ENCODE assay signal across 13 cellular contexts in genomic region chr16:29765167-29766032, GRCh38. TPM values are rescaled to one million over a fixed set of nuclear protein-coding genes. Genes with fewer than 3 reads are reported as not detected.
DNase-seq lines count a peak whose midpoint lies in the region; ATAC-seq lines count a peak whose summit lies in the region.
"Had no signal": no experiment of that assay in that cellular context is flagged by ENCODE, and none has a peak within 500 bp of the region (broad histone marks: within the 10 kb centered on the region; RNA-seq: fewer than 3 reads in every experiment).

No MANE protein-coding gene starts in this region.

- H4K91ac ChIP-seq in neuronal stem cell (ENCODE audit: low read depth, low read length, poor library complexity): no peak overlapping the region

- no peak overlapping the region for H2AK5ac ChIP-seq in neuronal stem cell (ENCODE audit: low read depth, low read length)

- H3K4me1 ChIP-seq in neuronal stem cell (ENCODE audit: control insufficient read depth in 2 of 2, insufficient read depth in 1 of 2, low read depth in 1 of 2, low read length in 2 of 2): no peaks in the 10 kb centered on the region
- H3K4me1 ChIP-seq: SJCRH30 had no signal

- H3K18ac ChIP-seq in neuronal stem cell (ENCODE audit: low read length): peak overlapping the region; percentile 38

- no peaks in the 10 kb centered on the region for H3K9me3 ChIP-seq in neuronal stem cell (replicated peaks in 1 of 2; ENCODE audit: control insufficient read depth in 2 of 2, insufficient read depth in 1 of 2, low read depth in 1 of 2, low read length in 2 of 2)
- H3K9me3 ChIP-seq: BLaER1 treated with 17β-estradiol and CSF1 and Interleukin-3, amounts not matched to agents 10 nM and 100 nM; SJCRH30 had no signal

- DNase-seq in DMS79 (lab: John Stamatoyannopoulos, UW): peak; percentile 94
- DNase-seq in NCI-H187 (lab: John Stamatoyannopoulos, UW): peak; percentile 52 to 55
- peak; percentile 97 to 99 for DNase-seq in SHP77 (lab: John Stamatoyannopoulos, UW)
- no peak for DNase-seq in neuronal stem cell (ENCODE audit: low spot score)
- no peak for DNase-seq in NOMO-1 (lab: John Stamatoyannopoulos, UW; ENCODE audit: unreplicated experiment in 2 of 2)
- no peak for DNase-seq in NCI-H1694 (lab: John Stamatoyannopoulos, UW)
- DNase-seq: SJCRH30; stimulated activated CD4-positive, alpha-beta T cell treated with anti-CD3 and anti-CD28 coated beads, Interleukin-4, amount 100 ng/mL, for 24 hours; stimulated activated naive CD8-positive, alpha-beta T cell treated with anti-CD3 and anti-CD28 coated beads, Interleukin-15, amount 100 ng/mL, for 72 hours had no signal

- H3K4me3 ChIP-seq in neuronal stem cell (ENCODE audit: low read length in 2 of 2): no peak overlapping the region
- H3K4me3 ChIP-seq: BLaER1 treated with 17β-estradiol and CSF1 and Interleukin-3, amounts not matched to agents 10 nM and 100 nM; SJCRH30 had no signal

- H3K14ac ChIP-seq in neuronal stem cell (ENCODE audit: low read length): no peak overlapping the region

- no peak overlapping the region for H2AFZ ChIP-seq in neuronal stem cell (ENCODE audit: low read length)

- no peaks in the 10 kb centered on the region for H3K79me1 ChIP-seq in neuronal stem cell (ENCODE audit: low read depth, low read length)

- H2BK5ac ChIP-seq in neuronal stem cell (ENCODE audit: low read length): no peak overlapping the region

- no peak overlapping the region for H3K23ac ChIP-seq in neuronal stem cell (ENCODE audit: low read depth, low read length, poor library complexity)

- H2BK120ac ChIP-seq in neuronal stem cell (ENCODE audit: low read depth, low read length): no peak overlapping the region

- H3K4ac ChIP-seq in neuronal stem cell (ENCODE audit: low read length): no peak overlapping the region

- no peak overlapping the region for H3K27ac ChIP-seq in neuronal stem cell (replicated peaks; ENCODE audit: low read length)
- H3K27ac ChIP-seq: BLaER1 treated with 17β-estradiol and CSF1 and Interleukin-3, amounts not matched to agents 10 nM and 100 nM; SJCRH30 had no signal

- H4K8ac ChIP-seq in neuronal stem cell (ENCODE audit: low read depth, low read length): no peak overlapping the region

- no peak overlapping the region for H3K4me2 ChIP-seq in neuronal stem cell (ENCODE audit: insufficient read depth, low read length, poor library complexity, severe bottlenecking)
- H3K4me2 ChIP-seq: BLaER1 treated with 17β-estradiol and CSF1 and Interleukin-3, amounts not matched to agents 10 nM and 100 nM had no signal

- peaks cover 0 to 7% (median 0%) of the 10 kb centered on the region in 3 experiments for H3K27me3 ChIP-seq in neuronal stem cell (ENCODE audit: control insufficient read depth in 3 of 3, insufficient read depth in 3 of 3, low read depth in 1 of 3, low read length in 3 of 3)
- H3K27me3 ChIP-seq: BLaER1 treated with 17β-estradiol and CSF1 and Interleukin-3, amounts not matched to agents 10 nM and 100 nM; SJCRH30 had no signal

- ATAC-seq in HG03097 (IDR thresholded peaks at IDR 0.05; ENCODE audit: low FRiP score, unreplicated experiment): no peak
- no peak for ATAC-seq in GM21515 (IDR thresholded peaks at IDR 0.05; ENCODE audit: unreplicated experiment)
- ATAC-seq: activated CD4-positive, CD25-positive, alpha-beta regulatory T cell treated with anti-CD3 and anti-CD28 coated beads, Interleukin-2, amount 50 U/mL, for 24 hours; stimulated activated naive CD8-positive, alpha-beta T cell treated with anti-CD3 and anti-CD28 coated beads, Interleukin-15, amount 100 ng/mL, for 72 hours had no signal

- H2BK12ac ChIP-seq in neuronal stem cell (ENCODE audit: low read length): no peak overlapping the region

- H3K9ac ChIP-seq in neuronal stem cell (ENCODE audit: low read depth, low read length, poor library complexity): no peak overlapping the region
- H3K9ac ChIP-seq: BLaER1 treated with 17β-estradiol and CSF1 and Interleukin-3, amounts not matched to agents 10 nM and 100 nM had no signal

- H3K36me3 ChIP-seq in neuronal stem cell (replicated peaks in 1 of 2; ENCODE audit: control insufficient read depth in 2 of 2, insufficient read depth in 2 of 2, low read length in 2 of 2): no peaks in the 10 kb centered on the region
- H3K36me3 ChIP-seq: BLaER1 treated with 17β-estradiol and CSF1 and Interleukin-3, amounts not matched to agents 10 nM and 100 nM; SJCRH30 had no signal

- H2BK15ac ChIP-seq in neuronal stem cell (ENCODE audit: low read length): peak overlapping the region; percentile 93

- WGBS in neuronal stem cell (ENCODE audit: extremely low coverage in 2 of 2, insufficient read length in 2 of 2, insufficient replicate concordance in 1 of 2), 2 donors: no CpG with 5 or more reads among the region's 15 CpGs

RNA-seq across cellular contexts. Expression of gene ZG16, which starts 12.7 kb away (rescaled TPM):
- polyA plus RNA-seq in neuronal stem cell (2013, experiment 1 of 2): not detected
- polyA plus RNA-seq in neuronal stem cell (2013, experiment 2 of 2): not detected

RNA-seq across cellular contexts. Expression of gene C16orf54, which starts 19.6 kb away (rescaled TPM):
- not detected for polyA plus RNA-seq in neuronal stem cell (2013, experiment 1 of 2)
- not detected for polyA plus RNA-seq in neuronal stem cell (2013, experiment 2 of 2)

RNA-seq across cellular contexts. Expression of gene KIF22, which starts 25.2 kb away (rescaled TPM):
- polyA plus RNA-seq in neuronal stem cell (2013, experiment 1 of 2): 110 TPM
- 109 TPM for polyA plus RNA-seq in neuronal stem cell (2013, experiment 2 of 2)

RNA-seq across cellular contexts. Expression of gene MAZ, which starts 40.9 kb away (rescaled TPM):
- 202 TPM for polyA plus RNA-seq in neuronal stem cell (2013, experiment 1 of 2)
- polyA plus RNA-seq in neuronal stem cell (2013, experiment 2 of 2): 199 TPM

RNA-seq across cellular contexts. Expression of gene PRRT2, which starts 46.6 kb away (rescaled TPM):
- 75.9 TPM for polyA plus RNA-seq in neuronal stem cell (2013, experiment 1 of 2)
- 71.0 TPM for polyA plus RNA-seq in neuronal stem cell (2013, experiment 2 of 2)

Comparison
In these comparisons a context has a peak if more than half of its experiments do, and no peak if none do; other contexts are left out.
1. DNase-seq: peak in DMS79 (single experiment), NCI-H187 (2 of 2) and SHP77 (2 of 2); none in neuronal stem cell (single experiment), NOMO-1 (0 of 2) and NCI-H1694 (single experiment).